In the genomic region with DNA sequence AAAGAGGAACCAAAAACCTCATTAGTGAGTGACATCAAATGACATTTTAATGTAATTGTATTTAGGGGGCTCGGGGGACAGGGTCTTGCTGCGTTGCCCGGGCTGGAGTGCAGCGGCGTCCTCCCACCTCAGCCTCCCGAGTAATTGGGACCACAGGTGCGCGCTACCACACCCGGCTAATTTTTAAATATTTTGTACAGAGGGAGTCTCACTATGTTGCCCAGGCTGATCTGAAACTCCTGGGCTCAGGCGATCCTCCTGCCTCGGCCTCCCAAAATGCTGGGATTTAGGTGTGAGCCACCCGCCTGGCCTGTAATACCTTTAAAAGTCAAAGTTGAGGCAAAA, we compare ENCODE assay signal across 8 cellular contexts. TPM values are rescaled to one million over a fixed set of nuclear protein-coding genes. Genes with fewer than 3 reads are reported as not detected.
DNase-seq lines count a peak whose midpoint lies in the region; ATAC-seq and TF ChIP-seq lines count a peak whose summit lies in the region.

No MANE protein-coding gene starts in this region.

- no peaks in the 10 kb centered on the region for H3K27me3 ChIP-seq in endocrine pancreas (ENCODE audit: control insufficient read depth, insufficient read depth, low read length)
- H3K27me3 ChIP-seq in neutrophil, result no peaks in the 10 kb centered on the region

- TF ChIP-seq POLR2A in NB4 (IDR thresholded peaks at IDR 0.05; ENCODE audit: extremely low read depth, insufficient read length) (no peak), erythroblast (IDR thresholded peaks at IDR 0.05; ENCODE audit: low read length) (no peak)

- H3K9me3 ChIP-seq in endocrine pancreas (ENCODE audit: control insufficient read depth, low read length) (no peaks in the 10 kb centered on the region), neutrophil (no peaks in the 10 kb centered on the region)

- intact Hi-C loops in CD14-positive monocyte (cut with micrococcal nuclease), result loop anchor here in 1 of 2 donors (2.0 kb wide), 1 partner anchor 25 kb away; the partner anchor contains the start of gene MPG

- H3K36me3 Mint-ChIP-seq in CD14-positive monocyte, result peaks cover 41 to 45% of the 10 kb centered on the region in 2 donors

- H3K9me3 Mint-ChIP-seq in CD14-positive monocyte, result peaks cover 0 to 2% (median 0%) of the 10 kb centered on the region in 7 donors

- H3K4me1 ChIP-seq in endocrine pancreas (ENCODE audit: control insufficient read depth, insufficient read depth, low read length), result no peaks in the 10 kb centered on the region
- H3K4me1 ChIP-seq in neutrophil (ENCODE audit: control insufficient read depth in 1 of 2, insufficient read depth in 1 of 2, low read depth in 1 of 2, low read length in 1 of 2), result peaks cover 17 to 22% of the 10 kb centered on the region in 2 experiments

- no peaks in the 10 kb centered on the region for H3K27me3 Mint-ChIP-seq in CD14-positive monocyte (ENCODE audit: low read depth in 3 of 3)

- TF ChIP-seq CTCF in CD14-positive monocyte (IDR thresholded peaks at IDR 0.05), result no peak
- no peak for TF ChIP-seq CTCF in NB4 (IDR thresholded peaks at IDR 0.05; ENCODE audit: low read depth, low read length)
- TF ChIP-seq CTCF in neutrophil (IDR thresholded peaks at IDR 0.05), result no peak

- DNase-seq in CD14-positive monocyte (ENCODE audit: low spot score) (no peak), NB4 (ENCODE audit: low read depth) (no peak), erythroblast (lab: John Stamatoyannopoulos, UW) (no peak), NCI-H2171 (lab: John Stamatoyannopoulos, UW) (no peak)

- H3K27ac ChIP-seq in neutrophil, result peak overlapping the region; percentile 79

- H3K4me3 ChIP-seq in NB4 (ENCODE audit: low read depth, low read length) (peak overlapping the region; percentile 65), endocrine pancreas (ENCODE audit: control insufficient read depth, insufficient read depth, low read length) (no peak overlapping the region), neutrophil (ENCODE audit: low read depth in 1 of 2, low read length in 1 of 2) (peak overlapping the region; percentile 91 to 98)

- H3K4me1 Mint-ChIP-seq in CD14-positive monocyte, result peaks cover 33% of the 10 kb centered on the region

- H3K9ac ChIP-seq in endocrine pancreas (ENCODE audit: control insufficient read depth, insufficient read depth, low read length), result peak overlapping the region; percentile 82

- peak overlapping the region; percentile 99 for H3K4me3 Mint-ChIP-seq in CD14-positive monocyte

- H3K36me3 ChIP-seq in endocrine pancreas (ENCODE audit: control insufficient read depth, insufficient read depth, low read length) (no peaks in the 10 kb centered on the region), neutrophil (peaks cover 34% of the 10 kb centered on the region)

- H3K27ac Mint-ChIP-seq in CD14-positive monocyte, result peak overlapping the region in 4 of 7 donors; percentile 53 to 74 (median 66)

- no peak for ATAC-seq in HG03520 (IDR thresholded peaks at IDR 0.05; ENCODE audit: unreplicated experiment)
- ATAC-seq in HG03097 (IDR thresholded peaks at IDR 0.05; ENCODE audit: low FRiP score, unreplicated experiment), result no peak

RNA-seq across cellular contexts. Expression of gene SNRNP25, which starts 0.6 kb away (rescaled TPM):
- polyA plus RNA-seq in CD14-positive monocyte, result 10 to 100 TPM; 31.6 to 32.2 TPM

RNA-seq across cellular contexts. Expression of gene POLR3K, which starts 0.8 kb away (rescaled TPM):
- polyA plus RNA-seq in CD14-positive monocyte, result 10 to 100 TPM; 18.7 to 20.8 TPM

RNA-seq across cellular contexts. Expression of gene RHBDF1, which starts 18.2 kb away (rescaled TPM):
- polyA plus RNA-seq in CD14-positive monocyte, result not detected

RNA-seq across cellular contexts. Expression of gene MPG, which starts 23.8 kb away (rescaled TPM):
- 10 to 100 TPM; 70.6 to 86.9 TPM for polyA plus RNA-seq in CD14-positive monocyte
